Comparison of ENCODE assay signal across 19 cellular contexts in the genomic region with DNA sequence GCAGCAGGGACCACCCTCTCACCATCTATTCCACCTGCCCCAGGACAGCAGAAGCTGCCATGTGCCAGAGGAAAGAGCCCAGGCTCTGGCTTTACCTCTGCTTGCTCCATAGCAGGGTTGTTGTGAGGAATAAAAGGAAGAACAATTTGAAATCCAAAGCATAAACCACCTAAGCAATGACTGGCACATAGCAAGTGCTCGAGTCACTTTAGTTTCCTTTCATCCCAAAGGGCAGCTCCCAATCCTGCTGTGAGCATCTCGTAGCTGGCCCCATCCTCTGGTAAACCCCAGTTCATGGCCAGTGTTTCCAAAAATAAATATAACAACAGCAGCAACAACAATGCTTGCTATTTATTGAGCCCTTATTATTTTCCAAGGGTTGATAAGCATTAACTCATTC.
"Had no signal": no experiment of that assay in that cellular context is flagged by ENCODE, and none has a peak within 500 bp of the region (broad histone marks: within the 10 kb centered on the region; RNA-seq: fewer than 3 reads in every experiment).

No MANE protein-coding gene starts in this region.

- DNase-seq: cortex of kidney; dorsolateral prefrontal cortex; effector CD8-positive, alpha-beta T cell; glutamatergic neuron; immature natural killer cell; left cardiac atrium; left ventricle myocardium inferior; lower lobe of right lung; mesenchymal stem cell; midbrain; naive B cell; sigmoid colon; stimulated activated naive CD4-positive, alpha-beta T cell treated with Interleukin-2 at 50 U/mL for 16 hours; trophoblast cell had no signal

- H3K4me1 ChIP-seq: esophagus muscularis mucosa, gastroesophageal sphincter, left ventricle myocardium inferior, lower lobe of right lung, right atrium auricular region, sigmoid colon had no signal

- H3K36me3 Mint-ChIP-seq: immature natural killer cell, naive B cell had no signal

- H3K27ac ChIP-seq: dorsolateral prefrontal cortex, esophagus muscularis mucosa, gastroesophageal sphincter, left ventricle myocardium inferior, lower lobe of right lung, right atrium auricular region, sigmoid colon, skin epidermis had no signal

- H3K27ac Mint-ChIP-seq: immature natural killer cell, naive B cell, nephron had no signal

- ATAC-seq: gastroesophageal sphincter, left cardiac atrium, lower lobe of right lung had no signal

- H3K27me3 ChIP-seq: dorsolateral prefrontal cortex, gastroesophageal sphincter, right atrium auricular region, sigmoid colon had no signal

- H3K4me3 Mint-ChIP-seq: immature natural killer cell, naive B cell, nephron had no signal

- H3K9me3 ChIP-seq: esophagus muscularis mucosa, gastroesophageal sphincter, left ventricle myocardium inferior, lower lobe of right lung, right atrium auricular region, sigmoid colon had no signal

- H3K4me1 Mint-ChIP-seq: immature natural killer cell, naive B cell, nephron had no signal

- H3K4me3 ChIP-seq: dorsolateral prefrontal cortex, esophagus muscularis mucosa, gastroesophageal sphincter, left ventricle myocardium inferior, lower lobe of right lung, right atrium auricular region, sigmoid colon, skin epidermis had no signal

- H3K9me3 Mint-ChIP-seq: immature natural killer cell, nephron had no signal

- H3K36me3 ChIP-seq: esophagus muscularis mucosa, gastroesophageal sphincter, left ventricle myocardium inferior, lower lobe of right lung, right atrium auricular region, sigmoid colon had no signal
